Comparison of ENCODE assay signal across 9 cellular contexts in the genomic region with DNA sequence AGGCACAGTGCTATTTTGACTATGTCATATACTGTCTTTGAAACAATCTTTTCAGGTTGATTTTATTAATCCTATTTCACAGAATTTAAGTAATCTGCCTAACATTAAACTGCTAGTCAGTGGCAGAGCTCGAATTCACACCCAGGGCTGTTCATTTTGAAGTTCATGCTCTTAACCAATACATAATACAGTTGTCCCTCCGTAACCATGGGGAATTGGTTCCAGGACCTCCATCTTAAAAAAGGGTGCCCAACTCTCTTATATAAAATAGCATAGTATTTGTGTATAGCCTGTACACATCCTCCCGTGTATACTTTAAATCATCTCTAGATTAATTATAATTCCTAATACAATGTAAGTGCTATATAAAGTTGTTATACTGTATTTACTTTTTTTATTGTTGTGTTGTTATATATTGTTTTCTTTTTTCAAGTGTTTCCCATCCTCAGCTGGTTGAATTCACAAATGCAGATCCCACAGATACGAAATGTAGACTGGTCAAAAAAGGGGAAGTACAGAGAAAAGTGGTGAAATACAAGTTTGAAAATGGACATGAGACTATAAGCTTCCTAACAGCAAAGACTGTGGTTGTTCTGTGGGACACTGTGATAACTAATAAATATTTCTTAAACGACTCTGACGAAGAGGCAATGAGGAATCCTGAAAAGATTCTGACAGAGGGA. TPM values are rescaled to one million over a fixed set of nuclear protein-coding genes. Genes with fewer than 3 reads are reported as not detected.
DNase-seq lines count a peak whose midpoint lies in the region; ATAC-seq and TF ChIP-seq lines count a peak whose summit lies in the region.
"Had no signal": no experiment of that assay in that cellular context is flagged by ENCODE, and none has a peak within 500 bp of the region (broad histone marks: within the 10 kb centered on the region; RNA-seq: fewer than 3 reads in every experiment).

No MANE protein-coding gene starts in this region.

- peaks cover 29% of the 10 kb centered on the region for H3K4me1 Mint-ChIP-seq in activated CD8-positive, alpha-beta memory T cell treated with anti-CD3 and anti-CD28 coated beads, Interleukin-2, amount 10 ng/mL, durations not matched to agents 7 days and 5 days

- H3K27ac Mint-ChIP-seq in activated CD8-positive, alpha-beta memory T cell treated with anti-CD3 and anti-CD28 coated beads, Interleukin-2, amount 10 ng/mL, durations not matched to agents 7 days and 5 days: peak overlapping the region; percentile 47

- H3K9me2 ChIP-seq in SU-DHL-6 (replicated peaks; ENCODE audit: insufficient read depth, low read length): no peaks in the 10 kb centered on the region
- no peaks in the 10 kb centered on the region for H3K9me2 ChIP-seq in hepatocyte (replicated peaks; ENCODE audit: insufficient read depth)

- peaks cover 4% of the 10 kb centered on the region; the same call in 1 of the 2 replicates for H3K79me2 ChIP-seq in SU-DHL-6 (ENCODE audit: insufficient read depth, low read length)
- H3K79me2 ChIP-seq in hepatocyte: peaks cover 3% of the 10 kb centered on the region

- no peak for ATAC-seq in activated CD8-positive, alpha-beta memory T cell treated with anti-CD3 and anti-CD28 coated beads, Interleukin-2, amount 10 ng/mL, durations not matched to agents 7 days and 5 days
- peak; percentile 46 for ATAC-seq in HG02973 (IDR thresholded peaks at IDR 0.05; ENCODE audit: unreplicated experiment)

- H2AFZ ChIP-seq in SU-DHL-6 (ENCODE audit: low read depth, low read length, severe bottlenecking): peak overlapping the region; percentile 94
- no peak overlapping the region for H2AFZ ChIP-seq in hepatocyte

- no peaks in the 10 kb centered on the region for H4K20me1 ChIP-seq in SU-DHL-6 (ENCODE audit: low read depth, low read length)
- no peaks in the 10 kb centered on the region for H4K20me1 ChIP-seq in hepatocyte (ENCODE audit: insufficient read depth, poor library complexity, severe bottlenecking)

- H3K36me3 Mint-ChIP-seq in activated CD8-positive, alpha-beta memory T cell treated with anti-CD3 and anti-CD28 coated beads, Interleukin-2, amount 10 ng/mL, durations not matched to agents 7 days and 5 days: peaks cover 15% of the 10 kb centered on the region

- 90% methylated on average over 6 of the region's 6 CpGs for WGBS in hepatocyte (ENCODE audit: low lambda C conversion rate, missing lambda C conversion rate)

- H3K36me3 ChIP-seq in SU-DHL-6 (ENCODE audit: low read length) (0 out of 2 replicates have a peak, but pooled peaks cover 3% of the 10 kb centered on the region), skeletal muscle tissue (ENCODE audit: control insufficient read depth in 3 of 3, insufficient read depth in 3 of 3, low read length in 3 of 3) (no peaks in the 10 kb centered on the region), hepatocyte (replicated peaks; ENCODE audit: insufficient read depth, low read depth) (no peaks in the 10 kb centered on the region)

- H3K9me3 ChIP-seq in SU-DHL-6 (ENCODE audit: insufficient read depth, low read length) (no peaks in the 10 kb centered on the region), skeletal muscle tissue (ENCODE audit: control insufficient read depth in 3 of 3, low read length in 3 of 3) (no peaks in the 10 kb centered on the region), hepatocyte (ENCODE audit: low read depth) (no peaks in the 10 kb centered on the region)

- TF ChIP-seq CTCF in SU-DHL-6 (IDR thresholded peaks at IDR 0.05; ENCODE audit: insufficient read depth, low read length, poor library complexity, severe bottlenecking) (no peak), hepatocyte (IDR thresholded peaks at IDR 0.05; ENCODE audit: poor library complexity) (no peak)

- H3K4me2 ChIP-seq in SU-DHL-6 (ENCODE audit: low read depth, low read length, poor library complexity, severe bottlenecking) (peak overlapping the region; percentile 79), hepatocyte (no peak overlapping the region)

- CTCF ChIA-PET in activated CD8-positive, alpha-beta memory T cell treated with anti-CD3 and anti-CD28 coated beads, Interleukin-2, amount 10 ng/mL, durations not matched to agents 7 days and 5 days (lab: Charles Lee): interaction anchor here (1.8 kb wide), 1 partner anchor 15 kb away, joined by 6 read pairs; no protein-coding TSS in a partner anchor

- no peaks in the 10 kb centered on the region for H3K4me1 ChIP-seq in skeletal muscle tissue (ENCODE audit: control insufficient read depth in 3 of 3, insufficient read depth in 3 of 3, low read length in 3 of 3)
- H3K4me1 ChIP-seq in hepatocyte (ENCODE audit: insufficient read depth): no peaks in the 10 kb centered on the region

- peak overlapping the region; percentile 40 for H3K4me3 ChIP-seq in SU-DHL-6 (ENCODE audit: insufficient read depth, low read length, poor library complexity, severe bottlenecking)
- H3K4me3 ChIP-seq in skeletal muscle tissue (ENCODE audit: low read length in 3 of 3): peak overlapping the region in 2 of 3 donors; percentile 12 to 39
- H3K4me3 ChIP-seq in hepatocyte: no peak overlapping the region

- H3K9me3 Mint-ChIP-seq in activated CD8-positive, alpha-beta memory T cell treated with anti-CD3 and anti-CD28 coated beads, Interleukin-2, amount 10 ng/mL, durations not matched to agents 7 days and 5 days (ENCODE audit: low read depth): no peaks in the 10 kb centered on the region
- H3K9me3 Mint-ChIP-seq: CD4-positive, alpha-beta T cell had no signal

- H3K27me3 ChIP-seq in SU-DHL-6 (ENCODE audit: low read length) (no peaks in the 10 kb centered on the region), skeletal muscle tissue (ENCODE audit: control insufficient read depth in 3 of 3, insufficient read depth in 3 of 3, low read length in 3 of 3) (no peaks in the 10 kb centered on the region), hepatocyte (no peaks in the 10 kb centered on the region)

- peak overlapping the region; percentile 78 for H3K27ac ChIP-seq in SU-DHL-6 (ENCODE audit: low read depth, low read length)
- peak overlapping the region; percentile 48 for H3K27ac ChIP-seq in skeletal muscle tissue (ENCODE audit: low read depth, low read length)
- no peak overlapping the region for H3K27ac ChIP-seq in hepatocyte

- H3K9ac ChIP-seq in SU-DHL-6 (ENCODE audit: low read length) (peak overlapping the region; percentile 50), skeletal muscle tissue (ENCODE audit: low read depth in 1 of 3, low read length in 3 of 3) (peak overlapping the region in 2 of 3 donors; percentile 12 to 21)

- no peak overlapping the region for H3K4me3 Mint-ChIP-seq in activated CD8-positive, alpha-beta memory T cell treated with anti-CD3 and anti-CD28 coated beads, Interleukin-2, amount 10 ng/mL, durations not matched to agents 7 days and 5 days
- H3K4me3 Mint-ChIP-seq: CD4-positive, alpha-beta T cell had no signal

- peaks cover 39% of the 10 kb centered on the region; the same call in 1 of the 2 replicates for H3F3A ChIP-seq in SU-DHL-6 (ENCODE audit: insufficient read depth)

- DNase-seq in activated CD8-positive, alpha-beta memory T cell treated with anti-CD3 and anti-CD28 coated beads, Interleukin-2, amount 10 ng/mL, durations not matched to agents 7 days and 5 days: no peak
- no peak for DNase-seq in activated CD8-positive, alpha-beta memory T cell treated with anti-CD3 and anti-CD28 coated beads, Interleukin-2, amount 50 U/mL, for 48 hours
- DNase-seq in activated CD8-positive, alpha-beta memory T cell treated with anti-CD3 and anti-CD28 coated beads for 24 hours: no peak
- DNase-seq in NCI-H2107 (lab: John Stamatoyannopoulos, UW): no peak
- DNase-seq in hepatocyte (ENCODE audit: low spot score): no peak
- DNase-seq: CD4-positive, alpha-beta T cell had no signal

- H3K27me3 Mint-ChIP-seq in activated CD8-positive, alpha-beta memory T cell treated with anti-CD3 and anti-CD28 coated beads, Interleukin-2, amount 10 ng/mL, durations not matched to agents 7 days and 5 days: no peaks in the 10 kb centered on the region
- H3K27me3 Mint-ChIP-seq: CD4-positive, alpha-beta T cell had no signal

RNA-seq across cellular contexts. Expression of a gene that starts 18.3 kb away (rescaled TPM):
- total RNA-seq in activated CD8-positive, alpha-beta memory T cell treated with anti-CD3 and anti-CD28 coated beads, Interleukin-2, amount 10 ng/mL, durations not matched to agents 7 days and 5 days: 10 to 100 TPM in 1 of 2 experiments, 1 to 10 TPM in 1; 9.1 to 11.5 TPM
- total RNA-seq in skeletal muscle tissue: 9.9 TPM
- 6.5 and 7.9 TPM in 2 replicates for total RNA-seq in hepatocyte
- polyA plus RNA-seq in hepatocyte: 4.4 and 5.8 TPM in 2 replicates
